In genomic region chr2:239725551-239725890, GRCh38 we compare ENCODE assay signal across 22 cellular contexts.
"Had no signal": no experiment of that assay in that cellular context is flagged by ENCODE, and none has a peak within 500 bp of the region (broad histone marks: within the 10 kb centered on the region; RNA-seq: fewer than 3 reads in every experiment).

No MANE protein-coding gene starts in this region.

- H3K36me3 Mint-ChIP-seq: activated naive CD8-positive, alpha-beta T cell; brain; memory B cell; naive B cell; stimulated activated effector memory CD8-positive, alpha-beta T cell treated with anti-CD3 and anti-CD28 coated beads, Interleukin-12 subunit alpha, Interleukin-12 subunit beta, amount 100 ng/mL, for 72 hours; WTC11 had no signal

- H3K9me3 Mint-ChIP-seq: memory B cell; naive B cell; stimulated activated effector memory CD8-positive, alpha-beta T cell treated with anti-CD3 and anti-CD28 coated beads, Interleukin-12 subunit alpha, Interleukin-12 subunit beta, amount 100 ng/mL, for 72 hours had no signal

- H3K27me3 ChIP-seq: colonic mucosa, gastrocnemius medialis, stomach had no signal

- ATAC-seq: activated CD4-positive, alpha-beta T cell treated with anti-CD3 and anti-CD28 coated beads for 36 hours; esophagus mucosa; gastrocnemius medialis; mucosa of descending colon; psoas muscle; right cardiac atrium; stimulated activated effector memory CD8-positive, alpha-beta T cell treated with anti-CD3 and anti-CD28 coated beads, Interleukin-12 subunit alpha, Interleukin-12 subunit beta, amount 100 ng/mL, for 72 hours; WTC11 had no signal

- H3K4me1 Mint-ChIP-seq: activated CD4-positive, alpha-beta T cell treated with anti-CD3 and anti-CD28 coated beads for 36 hours; memory B cell; naive B cell; WTC11 had no signal

- H3K9me3 ChIP-seq: colonic mucosa, gastrocnemius medialis, left ventricle myocardium inferior, mucosa of descending colon, psoas muscle, stomach, thoracic aorta had no signal

- DNase-seq: activated CD4-positive, alpha-beta T cell treated with anti-CD3 and anti-CD28 coated beads for 36 hours; activated CD4-positive, alpha-beta T cell treated with anti-CD3 and anti-CD28 coated beads, Interleukin-2, amount 50 U/mL, for 48 hours; amygdala; central memory CD4-positive, alpha-beta T cell; colonic mucosa; left ventricle myocardium inferior; mucosa of descending colon; naive B cell; small intestine; stimulated activated CD4-positive, alpha-beta T cell treated with anti-CD3 and anti-CD28 coated beads, Interleukin-4, amount 100 ng/mL, for 24 hours had no signal

- H3K27ac Mint-ChIP-seq: activated CD4-positive, alpha-beta T cell treated with anti-CD3 and anti-CD28 coated beads for 36 hours; activated naive CD8-positive, alpha-beta T cell; memory B cell; stimulated activated effector memory CD8-positive, alpha-beta T cell treated with anti-CD3 and anti-CD28 coated beads, Interleukin-12 subunit alpha, Interleukin-12 subunit beta, amount 100 ng/mL, for 72 hours; WTC11 had no signal

- H3K4me1 ChIP-seq: colonic mucosa, gastrocnemius medialis, left ventricle myocardium inferior, psoas muscle, stomach had no signal

- H3K27ac ChIP-seq: colonic mucosa, gastrocnemius medialis, left ventricle myocardium inferior, psoas muscle, stomach, thoracic aorta had no signal

- H3K27me3 Mint-ChIP-seq: activated CD4-positive, alpha-beta T cell treated with anti-CD3 and anti-CD28 coated beads for 36 hours; activated naive CD8-positive, alpha-beta T cell had no signal

- H3K4me3 Mint-ChIP-seq: activated CD4-positive, alpha-beta T cell treated with anti-CD3 and anti-CD28 coated beads for 36 hours; activated naive CD8-positive, alpha-beta T cell; brain; memory B cell; naive B cell; neural crest cell; stimulated activated effector memory CD8-positive, alpha-beta T cell treated with anti-CD3 and anti-CD28 coated beads, Interleukin-12 subunit alpha, Interleukin-12 subunit beta, amount 100 ng/mL, for 72 hours; WTC11 had no signal

- H3K36me3 ChIP-seq: colonic mucosa, gastrocnemius medialis, left ventricle myocardium inferior, stomach, thoracic aorta had no signal

- H3K4me3 ChIP-seq: colonic mucosa, gastrocnemius medialis, left ventricle myocardium inferior, mucosa of descending colon, psoas muscle, stomach, thoracic aorta had no signal
